In the genomic region with DNA sequence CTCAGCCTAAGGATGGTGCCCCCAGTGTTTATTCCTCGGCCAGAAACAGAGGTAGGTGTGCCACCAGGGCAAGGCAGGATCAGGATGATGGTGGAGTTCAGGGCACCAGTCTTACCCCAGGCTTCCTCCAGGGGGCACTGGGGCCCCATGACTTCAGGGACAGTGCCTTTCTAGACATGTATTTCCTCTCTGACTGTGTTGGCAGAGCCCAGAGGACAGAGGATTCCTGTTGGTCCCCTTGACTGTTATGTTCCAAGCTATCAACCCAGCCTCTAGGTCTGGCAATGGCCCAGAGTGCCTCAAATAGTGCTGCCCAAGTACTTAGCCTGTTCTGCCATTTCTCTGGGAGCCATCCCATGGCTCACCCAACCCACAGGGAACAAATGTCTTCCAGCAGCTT, we compare ENCODE assay signal across 1 cellular context.
TF ChIP-seq lines count a peak whose summit lies in the region.

No MANE protein-coding gene starts in this region.

TF ChIP-seq in H1, 55 proteins besides CTCF, POLR2A, EP300 and RAD21:
- TF ChIP-seq, protein P1, sequence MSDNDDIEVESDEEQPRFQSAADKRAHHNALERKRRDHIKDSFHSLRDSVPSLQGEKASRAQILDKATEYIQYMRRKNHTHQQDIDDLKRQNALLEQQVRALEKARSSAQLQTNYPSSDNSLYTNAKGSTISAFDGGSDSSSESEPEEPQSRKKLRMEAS (IDR thresholded peaks at IDR 0.05), result no peak
- TF ChIP-seq SIN3A (conservative IDR thresholded peaks at IDR 0.05 in 1 of 2, IDR thresholded peaks at IDR 0.05 in 1 of 2; ENCODE audit: low read depth in 1 of 2, low read length in 2 of 2) (no peak), BACH1 (IDR thresholded peaks at IDR 0.05; ENCODE audit: low read length) (no peak), CHD2 (IDR thresholded peaks at IDR 0.05; ENCODE audit: low read length) (no peak), TCF12 (IDR thresholded peaks at IDR 0.05; ENCODE audit: low read depth, low read length) (no peak), TEAD4 (IDR thresholded peaks at IDR 0.05; ENCODE audit: low read depth, low read length) (no peak), EZH2 (IDR thresholded peaks at IDR 0.05; ENCODE audit: low read depth, low read length, severe bottlenecking) (no peak), CHD7 (IDR thresholded peaks at IDR 0.05; ENCODE audit: insufficient replicate concordance, low read length) (no peak)
- TF ChIP-seq, protein P2, sequence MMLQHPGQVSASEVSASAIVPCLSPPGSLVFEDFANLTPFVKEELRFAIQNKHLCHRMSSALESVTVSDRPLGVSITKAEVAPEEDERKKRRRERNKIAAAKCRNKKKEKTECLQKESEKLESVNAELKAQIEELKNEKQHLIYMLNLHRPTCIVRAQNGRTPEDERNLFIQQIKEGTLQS (IDR thresholded peaks at IDR 0.05; ENCODE audit: insufficient read depth, low read depth, low read length), result no peak
TF ChIP-seq in H1: peak in this region for 0.
